In the genomic region with DNA sequence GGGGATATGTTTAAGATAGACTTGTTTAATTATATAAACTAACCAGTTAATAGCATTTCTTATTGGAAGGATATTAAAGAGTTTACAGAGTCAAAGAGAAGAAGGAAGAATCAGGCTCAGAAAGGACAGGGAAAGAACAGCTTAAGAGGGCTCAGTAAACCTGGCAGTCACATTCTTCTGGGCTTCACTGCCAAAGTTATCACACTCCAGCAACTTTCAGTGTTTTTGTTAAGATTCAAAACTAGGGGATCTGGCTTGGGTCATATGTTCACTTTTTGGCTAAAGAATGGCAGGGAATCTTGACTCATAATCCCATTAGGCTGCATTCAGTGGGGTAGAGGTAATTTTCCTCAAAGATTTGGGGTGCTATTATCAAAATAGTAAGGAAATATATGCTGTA, we compare ENCODE assay signal across 15 cellular contexts.
"Had no signal": no experiment of that assay in that cellular context is flagged by ENCODE, and none has a peak within 500 bp of the region (broad histone marks: within the 10 kb centered on the region; RNA-seq: fewer than 3 reads in every experiment).

No MANE protein-coding gene starts in this region.

- H3K4me3 ChIP-seq: ovary, upper lobe of right lung had no signal

- DNase-seq: activated CD4-positive, alpha-beta T cell treated with anti-CD3 and anti-CD28 coated beads for 4 hours; activated CD8-positive, alpha-beta memory T cell treated with anti-CD3 and anti-CD28 coated beads, Interleukin-2, amount 50 U/mL, for 48 hours; activated CD8-positive, alpha-beta T cell treated with anti-CD3 and anti-CD28 coated beads for 36 hours; activated naive CD4-positive, alpha-beta T cell treated with Interleukin-2 at 50 U/mL for 16 hours; activated naive CD8-positive, alpha-beta T cell treated with anti-CD3 and anti-CD28 coated beads, Interleukin-2, amount 50 U/mL, for 24 hours; effector memory CD8-positive, alpha-beta T cell; immature natural killer cell; mesendoderm; ovary; stimulated activated naive CD4-positive, alpha-beta T cell; substantia nigra; T-cell; T1000; upper lobe of right lung had no signal

- ATAC-seq: activated CD8-positive, alpha-beta T cell treated with anti-CD3 and anti-CD28 coated beads for 36 hours; activated naive CD8-positive, alpha-beta T cell treated with anti-CD3 and anti-CD28 coated beads, Interleukin-2, amount 50 U/mL, for 24 hours; effector memory CD8-positive, alpha-beta T cell; T-cell; upper lobe of right lung had no signal

- H3K36me3 ChIP-seq: ovary, upper lobe of right lung had no signal

- H3K9me3 ChIP-seq: ovary, upper lobe of right lung had no signal

- H3K27me3 Mint-ChIP-seq: activated CD8-positive, alpha-beta T cell treated with anti-CD3 and anti-CD28 coated beads for 36 hours; activated naive CD8-positive, alpha-beta T cell treated with anti-CD3 and anti-CD28 coated beads, Interleukin-2, amount 50 U/mL, for 24 hours; effector memory CD8-positive, alpha-beta T cell; T-cell had no signal

- H3K27ac Mint-ChIP-seq: activated CD8-positive, alpha-beta T cell treated with anti-CD3 and anti-CD28 coated beads for 36 hours; activated naive CD8-positive, alpha-beta T cell treated with anti-CD3 and anti-CD28 coated beads, Interleukin-2, amount 50 U/mL, for 24 hours; effector memory CD8-positive, alpha-beta T cell; immature natural killer cell; T-cell had no signal

- H3K4me1 Mint-ChIP-seq: activated naive CD8-positive, alpha-beta T cell treated with anti-CD3 and anti-CD28 coated beads, Interleukin-2, amount 50 U/mL, for 24 hours had no signal

- H3K27me3 ChIP-seq: ovary, upper lobe of right lung had no signal

- H3K9me3 Mint-ChIP-seq: activated CD8-positive, alpha-beta T cell treated with anti-CD3 and anti-CD28 coated beads for 36 hours; activated naive CD8-positive, alpha-beta T cell treated with anti-CD3 and anti-CD28 coated beads, Interleukin-2, amount 50 U/mL, for 24 hours; effector memory CD8-positive, alpha-beta T cell; immature natural killer cell; T-cell had no signal

- H3K4me3 Mint-ChIP-seq: activated CD8-positive, alpha-beta T cell treated with anti-CD3 and anti-CD28 coated beads for 36 hours; activated naive CD8-positive, alpha-beta T cell treated with anti-CD3 and anti-CD28 coated beads, Interleukin-2, amount 50 U/mL, for 24 hours; effector memory CD8-positive, alpha-beta T cell; immature natural killer cell; neural crest cell; T-cell had no signal

- H3K36me3 Mint-ChIP-seq: immature natural killer cell, T-cell had no signal

- H3K27ac ChIP-seq: upper lobe of right lung had no signal
